ENCODE assay signal across 8 cellular contexts in the genomic region with DNA sequence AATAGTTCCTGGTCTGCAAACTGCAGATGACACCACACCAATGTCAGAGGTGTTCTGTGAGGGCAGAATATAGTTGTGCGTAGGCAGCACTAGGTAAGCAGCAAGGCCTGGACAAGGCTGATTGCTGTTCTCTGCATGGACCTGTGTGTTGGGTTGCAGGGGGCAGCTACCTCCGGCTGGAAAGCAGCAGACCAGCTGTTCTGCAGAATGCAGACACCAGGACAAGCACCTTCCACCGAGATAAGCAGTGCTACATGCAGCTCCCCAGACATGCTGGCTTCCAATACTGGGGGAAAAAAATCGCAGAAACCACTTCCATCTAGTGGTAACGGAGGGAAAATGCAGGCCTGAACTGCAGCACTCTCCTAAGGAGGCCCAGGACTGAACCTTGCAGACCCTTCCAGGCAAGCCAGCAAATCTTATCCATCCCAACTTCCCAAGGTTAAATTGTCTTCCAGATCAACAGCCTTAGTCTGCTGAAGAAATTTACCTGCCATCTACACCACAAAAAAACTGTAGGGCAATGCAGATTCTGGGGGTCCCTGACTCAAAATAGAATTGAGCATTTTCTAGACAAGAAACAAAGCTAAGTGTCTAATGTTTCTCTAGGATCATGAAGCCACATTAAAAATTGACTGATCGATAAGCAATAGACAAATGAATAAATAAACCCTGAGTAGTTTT. TPM values are rescaled to one million over a fixed set of nuclear protein-coding genes. Genes with fewer than 3 reads are reported as not detected.
DNase-seq lines count a peak whose midpoint lies in the region; ATAC-seq, FAIRE-seq and TF ChIP-seq lines count a peak whose summit lies in the region.

No MANE protein-coding gene starts in this region.

- 27 to 33% (median 28%) methylated on average over 6 of the region's 6 CpGs for WGBS in small intestine, 3 donors

- H3K4me1 Mint-ChIP-seq in stimulated activated naive CD8-positive, alpha-beta T cell treated with anti-CD3 and anti-CD28 coated beads, Interleukin-15, amount 100 ng/mL, for 72 hours: no peaks in the 10 kb centered on the region

- DNase-seq in stimulated activated naive CD8-positive, alpha-beta T cell treated with anti-CD3 and anti-CD28 coated beads, Interleukin-15, amount 100 ng/mL, for 72 hours: no peak
- DNase-seq in stimulated activated naive CD8-positive, alpha-beta T cell treated with anti-CD3 and anti-CD28 coated beads, Interleukin-15, Interleukin-2, amounts not matched to agents 100 U/mL and 50 U/mL, for 24 hours: no peak
- DNase-seq in NCI-H2171 treated with DMSO at 0.1 percent for 48 hours (lab: John Stamatoyannopoulos, UW) (peak; percentile 80), ascending aorta (ENCODE audit: low spot score in 2 of 2) (no peak), hippocampal formation (lab: John Stamatoyannopoulos, UW) (peak; percentile 32 to 73), small intestine (peak; percentile 71)

- H3K4me1 ChIP-seq in ascending aorta (no peaks in the 10 kb centered on the region), small intestine (ENCODE audit: control insufficient read depth in 2 of 2, insufficient read depth in 1 of 2, low read depth in 1 of 2, low read length in 1 of 2) (no peaks in the 10 kb centered on the region)

- H3K27me3 ChIP-seq in ascending aorta (no peaks in the 10 kb centered on the region), small intestine (ENCODE audit: control insufficient read depth in 2 of 2, insufficient read depth in 2 of 2, low read length in 2 of 2) (no peaks in the 10 kb centered on the region)

- TF ChIP-seq CTCF in ascending aorta (IDR thresholded peaks at IDR 0.05): peak in 2 of 3 experiments; percentile 27 to 39

- H3K9me3 Mint-ChIP-seq in stimulated activated naive CD8-positive, alpha-beta T cell treated with anti-CD3 and anti-CD28 coated beads, Interleukin-15, amount 100 ng/mL, for 72 hours: peaks cover 9 to 10% of the 10 kb centered on the region in 2 donors

- intact Hi-C loops in ascending aorta (cut with DNase I): no loop called here

- H3K4me3 Mint-ChIP-seq in stimulated activated naive CD8-positive, alpha-beta T cell treated with anti-CD3 and anti-CD28 coated beads, Interleukin-15, amount 100 ng/mL, for 72 hours: no peak overlapping the region

- no peak for FAIRE-seq in small intestine (lab: Jason Lieb, UNC)

- no peak overlapping the region for H3K27ac Mint-ChIP-seq in stimulated activated naive CD8-positive, alpha-beta T cell treated with anti-CD3 and anti-CD28 coated beads, Interleukin-15, amount 100 ng/mL, for 72 hours

- no peak overlapping the region for H3K4me3 ChIP-seq in ascending aorta
- no peak overlapping the region for H3K4me3 ChIP-seq in small intestine (ENCODE audit: low read depth in 1 of 2, low read length in 2 of 2)

- no peaks in the 10 kb centered on the region for H3K9me3 ChIP-seq in ascending aorta
- no peaks in the 10 kb centered on the region for H3K9me3 ChIP-seq in small intestine (ENCODE audit: control insufficient read depth, low read depth)

- H3K27ac ChIP-seq in ascending aorta: no peak overlapping the region
- no peak overlapping the region for H3K27ac ChIP-seq in small intestine (ENCODE audit: low read depth in 1 of 2, low read length in 1 of 2)

- peak; percentile 58 for ATAC-seq in stimulated activated naive CD8-positive, alpha-beta T cell treated with anti-CD3 and anti-CD28 coated beads, Interleukin-15, amount 100 ng/mL, for 72 hours
- ATAC-seq in stimulated activated naive CD8-positive, alpha-beta T cell treated with anti-CD3 and anti-CD28 coated beads, Interleukin-15, Interleukin-2, amounts not matched to agents 100 U/mL and 50 U/mL, for 24 hours: no peak
- peak; percentile 73 for ATAC-seq in HG02759 (IDR thresholded peaks at IDR 0.05; ENCODE audit: unreplicated experiment)
- ATAC-seq in activated CD4-positive, CD25-positive, alpha-beta regulatory T cell treated with anti-CD3 and anti-CD28 coated beads, Interleukin-2, amount 50 U/mL, for 24 hours: no peak

- H3K36me3 ChIP-seq in ascending aorta (no peaks in the 10 kb centered on the region), small intestine (ENCODE audit: control insufficient read depth in 2 of 2, insufficient read depth in 2 of 2, low read length in 2 of 2) (no peaks in the 10 kb centered on the region)

- no peaks in the 10 kb centered on the region for H3K27me3 Mint-ChIP-seq in stimulated activated naive CD8-positive, alpha-beta T cell treated with anti-CD3 and anti-CD28 coated beads, Interleukin-15, amount 100 ng/mL, for 72 hours

RNA-seq across cellular contexts. Expression of a gene that starts 50.5 kb away (rescaled TPM):
- 0.11 TPM for total RNA-seq in ascending aorta
- 10 to 100 TPM in 2 of 3 donors, 1 to 10 TPM in 1; 8.4 to 34.2 (median 30.8) TPM for polyA plus RNA-seq in small intestine

Comparison
In these comparisons a context has a peak if more than half of its experiments do, and no peak if none do; other contexts are left out.
1. ATAC-seq: peak in stimulated activated naive CD8-positive, alpha-beta T cell treated with anti-CD3 and anti-CD28 coated beads, Interleukin-15, amount 100 ng/mL, for 72 hours (single experiment) and HG02759 (single experiment); none in stimulated activated naive CD8-positive, alpha-beta T cell treated with anti-CD3 and anti-CD28 coated beads, Interleukin-15, Interleukin-2, amounts not matched to agents 100 U/mL and 50 U/mL, for 24 hours (single experiment) and activated CD4-positive, CD25-positive, alpha-beta regulatory T cell treated with anti-CD3 and anti-CD28 coated beads, Interleukin-2, amount 50 U/mL, for 24 hours (0 of 2).
2. DNase-seq: peak in NCI-H2171 treated with DMSO at 0.1 percent for 48 hours (single experiment), hippocampal formation (2 of 2) and small intestine (single experiment); none in stimulated activated naive CD8-positive, alpha-beta T cell treated with anti-CD3 and anti-CD28 coated beads, Interleukin-15, amount 100 ng/mL, for 72 hours (0 of 2), stimulated activated naive CD8-positive, alpha-beta T cell treated with anti-CD3 and anti-CD28 coated beads, Interleukin-15, Interleukin-2, amounts not matched to agents 100 U/mL and 50 U/mL, for 24 hours (single experiment) and ascending aorta (0 of 2).